In genomic region chrX:38560776-38561125, GRCh38 we compare ENCODE assay signal across 8 cellular contexts. TPM values are rescaled to one million over a fixed set of nuclear protein-coding genes. Genes with fewer than 3 reads are reported as not detected.
A peak's percentile ranks its signal among the peaks of the same experiment; 100 is the strongest.
DNase-seq lines count a peak whose midpoint lies in the region; ATAC-seq and TF ChIP-seq lines count a peak whose summit lies in the region.

No MANE protein-coding gene starts in this region.

- ATAC-seq in CD8-positive, alpha-beta T cell = no peak
- no peak for ATAC-seq in effector memory CD8-positive, alpha-beta T cell (replicated peaks)
- ATAC-seq in GM18505 (IDR thresholded peaks at IDR 0.05; ENCODE audit: unreplicated experiment) (no peak), GM18519 (IDR thresholded peaks at IDR 0.05; ENCODE audit: low FRiP score, unreplicated experiment) (no peak)

- H3K9me3 Mint-ChIP-seq in CD8-positive, alpha-beta T cell = no peaks in the 10 kb centered on the region
- no peaks in the 10 kb centered on the region for H3K9me3 Mint-ChIP-seq in effector memory CD8-positive, alpha-beta T cell
- H3K9me3 Mint-ChIP-seq in osteocyte (ENCODE audit: unreplicated experiment) = no peaks in the 10 kb centered on the region

- POLR2A ChIA-PET in CD8-positive, alpha-beta T cell (lab: Charles Lee) = no interaction called here

- TF ChIP-seq CTCF in CD8-positive, alpha-beta T cell (IDR thresholded peaks at IDR 0.05) = no peak
- TF ChIP-seq CTCF in osteocyte (IDR thresholded peaks at IDR 0.05) = no peak

- CTCF ChIA-PET in CD8-positive, alpha-beta T cell (lab: Charles Lee) = no interaction called here

- H3K4me3 ChIP-seq in CD8-positive, alpha-beta T cell (ENCODE audit: low read depth, low read length) = peak overlapping the region; percentile 64

- H3K27ac ChIP-seq in CD8-positive, alpha-beta T cell (ENCODE audit: low read depth, low read length) = no peak overlapping the region
- peak overlapping the region; percentile 72 for H3K27ac ChIP-seq in KOPT-K1 (ENCODE audit: low read depth, low read length, poor library complexity, severe bottlenecking)

- intact Hi-C loops in CD8-positive, alpha-beta T cell (cut with DNase I, micrococcal nuclease) = no loop called here

- no peaks in the 10 kb centered on the region for H3K27me3 ChIP-seq in CD8-positive, alpha-beta T cell (ENCODE audit: insufficient read depth, low read length)

- no peak for TF ChIP-seq POLR2A in GM18505 (IDR thresholded peaks at IDR 0.05; ENCODE audit: borderline replicate concordance, extremely low read depth, insufficient read depth, insufficient read length)

- no peaks in the 10 kb centered on the region for H3K27me3 Mint-ChIP-seq in CD8-positive, alpha-beta T cell (ENCODE audit: low read depth)
- peaks cover 2 to 12% of the 10 kb centered on the region in 2 donors for H3K27me3 Mint-ChIP-seq in effector memory CD8-positive, alpha-beta T cell
- H3K27me3 Mint-ChIP-seq in osteocyte (ENCODE audit: unreplicated experiment) = peaks cover 5% of the 10 kb centered on the region

- no peak overlapping the region for H3K27ac Mint-ChIP-seq in CD8-positive, alpha-beta T cell
- peak overlapping the region in 1 of 2 donors; percentile 67 for H3K27ac Mint-ChIP-seq in effector memory CD8-positive, alpha-beta T cell
- H3K27ac Mint-ChIP-seq in osteocyte (ENCODE audit: unreplicated experiment) = no peak overlapping the region

- peaks cover 7% of the 10 kb centered on the region for H3K4me1 Mint-ChIP-seq in CD8-positive, alpha-beta T cell (ENCODE audit: low read depth)
- peaks cover 2 to 3% of the 10 kb centered on the region in 2 donors for H3K4me1 Mint-ChIP-seq in effector memory CD8-positive, alpha-beta T cell (ENCODE audit: low read depth in 2 of 2)
- H3K4me1 Mint-ChIP-seq in osteocyte (ENCODE audit: unreplicated experiment) = no peaks in the 10 kb centered on the region

- H3K4me3 Mint-ChIP-seq in CD8-positive, alpha-beta T cell = peak overlapping the region; percentile 83
- H3K4me3 Mint-ChIP-seq in effector memory CD8-positive, alpha-beta T cell = peak overlapping the region; percentile 79 to 80
- peak overlapping the region; percentile 58 for H3K4me3 Mint-ChIP-seq in osteocyte (ENCODE audit: unreplicated experiment)

- H3K9me3 ChIP-seq in CD8-positive, alpha-beta T cell (ENCODE audit: low read length) = no peaks in the 10 kb centered on the region
- H3K9me3 ChIP-seq in KOPT-K1 (ENCODE audit: insufficient read depth, low read length, poor library complexity, severe bottlenecking) = no peaks in the 10 kb centered on the region

- H3K36me3 ChIP-seq in CD8-positive, alpha-beta T cell (ENCODE audit: insufficient read depth, low read length) = no peaks in the 10 kb centered on the region
- H3K36me3 ChIP-seq in KOPT-K1 (ENCODE audit: insufficient read depth, low read length) = peaks cover 8% of the 10 kb centered on the region; the same call in 1 of the 2 replicates

- DNase-seq in CD8-positive, alpha-beta T cell = no peak
- no peak for DNase-seq in effector memory CD8-positive, alpha-beta T cell
- DNase-seq in osteocyte (ENCODE audit: extremely low spot score, unreplicated experiment) = no peak
- no peak for DNase-seq in NCI-H510A treated with DMSO at 0.1 percent for 48 hours (lab: John Stamatoyannopoulos, UW)
- no peak for DNase-seq in NOMO-1 treated with dmso at 0.1 percent for 144 hours (lab: John Stamatoyannopoulos, UW; ENCODE audit: unreplicated experiment)

- peaks cover 10% of the 10 kb centered on the region for H3K4me1 ChIP-seq in CD8-positive, alpha-beta T cell (ENCODE audit: insufficient read depth, low read length)

- no peaks in the 10 kb centered on the region for H3K36me3 Mint-ChIP-seq in CD8-positive, alpha-beta T cell
- no peaks in the 10 kb centered on the region for H3K36me3 Mint-ChIP-seq in effector memory CD8-positive, alpha-beta T cell (ENCODE audit: insufficient read depth)
- H3K36me3 Mint-ChIP-seq in osteocyte (ENCODE audit: unreplicated experiment) = no peaks in the 10 kb centered on the region

RNA-seq across cellular contexts. Expression of gene TSPAN7, which starts 0.6 kb away (rescaled TPM):
- total RNA-seq in CD8-positive, alpha-beta T cell = under 1 TPM in 1 of 2 experiments, not detected in 1; 0.52 TPM
- total RNA-seq in osteocyte = 0.40 and 0.86 TPM in 2 replicates
